Comparison of ENCODE assay signal across 20 cellular contexts in genomic region chr10:6748029-6748428, GRCh38.
"Had no signal": no experiment of that assay in that cellular context is flagged by ENCODE, and none has a peak within 500 bp of the region (broad histone marks: within the 10 kb centered on the region; RNA-seq: fewer than 3 reads in every experiment).

No MANE protein-coding gene starts in this region.

- H3K4me1 Mint-ChIP-seq: activated CD4-positive, alpha-beta T cell treated with anti-CD3 and anti-CD28 coated beads, Interleukin-2, amount 10 ng/mL, durations not matched to agents 24 days and 14 days had no signal

- H3K9me3 ChIP-seq: esophagus squamous epithelium, prostate gland, tibial artery had no signal

- H3K27ac Mint-ChIP-seq: activated CD4-positive, alpha-beta T cell treated with anti-CD3 and anti-CD28 coated beads, Interleukin-2, amount 10 ng/mL, durations not matched to agents 24 days and 14 days; activated CD8-positive, alpha-beta T cell treated with anti-CD3 and anti-CD28 coated beads, Interleukin-2, amount 10 ng/mL, durations not matched to agents 7 days and 5 days; activated naive CD8-positive, alpha-beta T cell; endodermal cell; T-helper 2 cell treated with Interferon-gamma antibody and Interleukin-4, amounts not matched to agents 5 μg/mL and 100 μg/mL, for 36 hours had no signal

- H3K27ac ChIP-seq: prostate gland, tibial artery had no signal

- H3K36me3 ChIP-seq: esophagus squamous epithelium, prostate gland, tibial artery had no signal

- DNase-seq: activated CD4-positive, alpha-beta T cell treated with anti-CD3 and anti-CD28 coated beads, Interleukin-2, amount 10 ng/mL, durations not matched to agents 24 days and 14 days; activated CD4-positive, CD25-positive, alpha-beta regulatory T cell; activated CD8-positive, alpha-beta memory T cell treated with anti-CD3 and anti-CD28 coated beads, Interleukin-2, amount 50 U/mL, for 48 hours; activated CD8-positive, alpha-beta T cell treated with anti-CD3 and anti-CD28 coated beads, Interleukin-2, amount 10 ng/mL, durations not matched to agents 7 days and 5 days; activated gamma-delta T cell treated with Interleukin-2 at 50 U/mL for 16 hours; amygdala; endodermal cell; esophagus squamous epithelium; glutamatergic neuron; hypothalamus; kidney glomerular epithelial cell; right cardiac atrium; small intestine; stimulated activated CD4-positive, alpha-beta T cell treated with anti-CD3 and anti-CD28 coated beads, Interleukin-4, amount 100 ng/mL, for 24 hours; stimulated activated naive CD4-positive, alpha-beta T cell; tibial artery had no signal

- FAIRE-seq: small intestine, urothelium cell line had no signal

- ATAC-seq: activated CD8-positive, alpha-beta T cell treated with anti-CD3 and anti-CD28 coated beads, Interleukin-2, amount 10 ng/mL, durations not matched to agents 7 days and 5 days; right cardiac atrium had no signal

- H3K4me3 Mint-ChIP-seq: activated CD4-positive, alpha-beta T cell treated with anti-CD3 and anti-CD28 coated beads, Interleukin-2, amount 10 ng/mL, durations not matched to agents 24 days and 14 days; activated CD8-positive, alpha-beta T cell treated with anti-CD3 and anti-CD28 coated beads, Interleukin-2, amount 10 ng/mL, durations not matched to agents 7 days and 5 days; activated naive CD8-positive, alpha-beta T cell; endodermal cell; T-helper 2 cell treated with Interferon-gamma antibody and Interleukin-4, amounts not matched to agents 5 μg/mL and 100 μg/mL, for 36 hours had no signal

- H3K36me3 Mint-ChIP-seq: activated naive CD8-positive, alpha-beta T cell had no signal

- H3K4me3 ChIP-seq: esophagus squamous epithelium, prostate gland, tibial artery had no signal

- H3K4me1 ChIP-seq: prostate gland, tibial artery had no signal

- H3K9me3 Mint-ChIP-seq: activated CD4-positive, alpha-beta T cell treated with anti-CD3 and anti-CD28 coated beads, Interleukin-2, amount 10 ng/mL, durations not matched to agents 24 days and 14 days; endodermal cell; T-helper 2 cell treated with Interferon-gamma antibody and Interleukin-4, amounts not matched to agents 5 μg/mL and 100 μg/mL, for 36 hours had no signal
